Comparison of ENCODE assay signal across 8 cellular contexts in the genomic region with DNA sequence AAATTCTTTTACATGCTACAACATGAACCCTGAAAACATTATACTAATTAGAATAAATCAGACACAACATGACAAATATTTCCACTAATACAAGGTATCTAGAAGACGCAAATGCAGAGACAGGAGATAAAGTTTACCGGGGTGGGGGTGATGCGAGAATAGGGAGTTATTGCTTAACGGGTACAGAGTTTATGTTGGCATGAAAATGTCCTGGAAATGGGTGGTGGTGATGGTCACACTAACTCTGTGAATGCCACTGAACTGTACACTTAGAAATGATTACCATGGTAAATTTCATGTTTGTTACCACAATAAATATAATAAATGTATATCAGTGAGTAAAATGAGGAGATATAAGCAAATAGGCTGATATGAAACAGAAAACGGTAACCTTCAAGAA.
"Had no signal": no experiment of that assay in that cellular context is flagged by ENCODE, and none has a peak within 500 bp of the region (broad histone marks: within the 10 kb centered on the region; RNA-seq: fewer than 3 reads in every experiment).

No MANE protein-coding gene starts in this region.

- DNase-seq: H9, HCEC 1CT, KBM-7 had no signal

- H3K36me3 Mint-ChIP-seq: IgD-negative memory B cell had no signal

- H3K4me3 ChIP-seq: GM23338 had no signal

- H3K4me2 ChIP-seq: GM23338 had no signal

- H3K4me1 Mint-ChIP-seq: GM23338, H9, IgD-negative memory B cell had no signal

- ATAC-seq: GM23338 had no signal

- H3K4me3 Mint-ChIP-seq: GM23338, H9, IgD-negative memory B cell had no signal

- H3K27ac Mint-ChIP-seq: GM23338, H9, IgD-negative memory B cell had no signal

- H2AFZ ChIP-seq: GM23338 had no signal

- FAIRE-seq: H1, H54, HTR-8/SVneo had no signal
